In the genomic region with DNA sequence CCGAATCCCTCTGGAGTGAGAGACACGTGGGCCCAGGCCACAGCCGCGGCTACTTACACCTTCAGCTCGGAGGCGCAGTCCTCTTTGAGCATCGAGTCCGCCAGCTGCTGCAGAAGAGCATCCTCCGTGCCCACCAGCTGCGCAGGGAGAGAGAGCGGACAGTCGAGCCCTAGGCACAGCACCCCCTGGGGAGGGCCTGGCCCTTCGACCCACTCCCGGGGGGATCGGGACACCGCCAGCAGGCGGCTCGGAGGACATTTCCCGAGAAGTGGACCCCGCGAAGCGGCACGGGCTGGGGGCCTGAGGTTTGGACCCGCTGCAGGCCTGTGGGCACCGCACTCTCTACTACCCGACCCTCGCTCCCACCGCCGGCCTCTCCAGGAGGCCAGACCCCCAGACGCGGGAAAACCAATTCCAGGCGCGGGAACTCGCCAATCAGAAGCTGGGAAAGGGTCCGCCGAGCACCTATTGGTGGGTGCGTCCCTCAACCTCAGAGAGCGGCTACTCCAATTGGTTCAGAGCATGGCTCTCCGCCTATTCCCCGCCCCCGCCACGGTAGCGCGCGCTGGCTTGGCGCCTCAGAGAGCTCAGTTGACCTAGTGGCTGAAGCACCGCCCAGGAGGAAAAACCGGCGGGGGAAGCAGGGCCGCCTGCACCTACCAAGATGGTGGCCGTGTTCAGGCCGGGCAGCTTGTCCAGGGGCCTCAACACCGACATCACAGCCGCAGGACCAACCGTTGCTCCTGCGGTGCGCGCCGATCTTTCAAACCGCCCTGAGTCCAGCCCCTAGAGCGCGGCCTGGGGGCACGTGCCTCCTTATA, we compare ENCODE assay signal across 8 cellular contexts. TPM values are rescaled to one million over a fixed set of nuclear protein-coding genes. Genes with fewer than 3 reads are reported as not detected.
DNase-seq lines count a peak whose midpoint lies in the region; ATAC-seq and TF ChIP-seq lines count a peak whose summit lies in the region.

A gene with protein sequence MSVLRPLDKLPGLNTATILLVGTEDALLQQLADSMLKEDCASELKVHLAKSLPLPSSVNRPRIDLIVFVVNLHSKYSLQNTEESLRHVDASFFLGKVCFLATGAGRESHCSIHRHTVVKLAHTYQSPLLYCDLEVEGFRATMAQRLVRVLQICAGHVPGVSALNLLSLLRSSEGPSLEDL (minus strand): TSS at position 793 of the 821 bp plus-strand sequence. CDS start 76 bp downstream, at position 717.

- H3K9me3 ChIP-seq in CD8-positive, alpha-beta T cell (ENCODE audit: low read length): no peaks in the 10 kb centered on the region
- no peaks in the 10 kb centered on the region for H3K9me3 ChIP-seq in right lobe of liver

- H3K4me3 ChIP-seq in CD8-positive, alpha-beta T cell (ENCODE audit: low read depth, low read length): peak within 1 kb of the TSS; percentile 87
- peak within 1 kb of the TSS; percentile 55 to 79 (median 76) for H3K4me3 ChIP-seq in right lobe of liver

- no peaks in the 10 kb centered on the region for H3K9me3 Mint-ChIP-seq in CD8-positive, alpha-beta T cell
- H3K9me3 Mint-ChIP-seq in activated CD4-positive, alpha-beta memory T cell treated with anti-CD3 and anti-CD28 coated beads, Interleukin-2, amount 10 ng/mL, durations not matched to agents 7 days and 5 days: no peaks in the 10 kb centered on the region

- CTCF ChIA-PET in CD8-positive, alpha-beta T cell (lab: Charles Lee): interaction anchor here (0.7 to 2.4 kb wide), 7 partner anchors 10 to 280 kb away, joined by 4 to 23 read pairs (median 5); no protein-coding TSS in a partner anchor
- CTCF ChIA-PET in activated CD4-positive, alpha-beta memory T cell treated with anti-CD3 and anti-CD28 coated beads, Interleukin-2, amount 10 ng/mL, durations not matched to agents 7 days and 5 days (lab: Charles Lee): interaction anchor here (0.6 to 2.1 kb wide), 25 partner anchors 11 to 1601 kb away, joined by 3 to 17 read pairs (median 4); a partner anchor contains a TSS

- no peaks in the 10 kb centered on the region for H3K36me3 ChIP-seq in CD8-positive, alpha-beta T cell (ENCODE audit: insufficient read depth, low read length)
- H3K36me3 ChIP-seq in right lobe of liver: no peaks in the 10 kb centered on the region

- H3K27me3 Mint-ChIP-seq in CD8-positive, alpha-beta T cell (ENCODE audit: low read depth): no peaks in the 10 kb centered on the region
- no peaks in the 10 kb centered on the region for H3K27me3 Mint-ChIP-seq in activated CD4-positive, alpha-beta memory T cell treated with anti-CD3 and anti-CD28 coated beads, Interleukin-2, amount 10 ng/mL, durations not matched to agents 7 days and 5 days

- H3K4me1 Mint-ChIP-seq in CD8-positive, alpha-beta T cell (ENCODE audit: low read depth): peaks cover 13% of the 10 kb centered on the region
- peaks cover 58% of the 10 kb centered on the region for H3K4me1 Mint-ChIP-seq in activated CD4-positive, alpha-beta memory T cell treated with anti-CD3 and anti-CD28 coated beads, Interleukin-2, amount 10 ng/mL, durations not matched to agents 7 days and 5 days

- H3K36me3 Mint-ChIP-seq in CD8-positive, alpha-beta T cell: no peaks in the 10 kb centered on the region
- H3K36me3 Mint-ChIP-seq in activated CD4-positive, alpha-beta memory T cell treated with anti-CD3 and anti-CD28 coated beads, Interleukin-2, amount 10 ng/mL, durations not matched to agents 7 days and 5 days (ENCODE audit: low read depth): peaks cover 38% of the 10 kb centered on the region

- intact Hi-C loops in CD8-positive, alpha-beta T cell (cut with DNase I, micrococcal nuclease): loop anchor here (1.0 to 10.0 kb wide), 4 partner anchors 52 to 562 kb away; a partner anchor contains a TSS
- intact Hi-C loops in right lobe of liver (cut with DNase I): loop anchor here in 1 of 2 donors (10.0 kb wide), 1 partner anchor 202 kb away; no protein-coding TSS in a partner anchor

- no peak within 1 kb of the TSS for H3K27ac Mint-ChIP-seq in CD8-positive, alpha-beta T cell
- H3K27ac Mint-ChIP-seq in activated CD4-positive, alpha-beta memory T cell treated with anti-CD3 and anti-CD28 coated beads, Interleukin-2, amount 10 ng/mL, durations not matched to agents 7 days and 5 days: peak within 1 kb of the TSS; percentile 85

- peak; percentile 65 to 87 (median 79) for DNase-seq in CD8-positive, alpha-beta T cell
- DNase-seq in HK-2 (ENCODE audit: unreplicated experiment) (peak; percentile 94), NCI-H82 treated with DMSO at 0.1 percent for 48 hours (lab: John Stamatoyannopoulos, UW; ENCODE audit: unreplicated experiment) (peak; percentile 89), ecto neural progenitor cell (ENCODE audit: low spot score) (peak; percentile 98), right lobe of liver (peak; percentile 89 to 92 (median 90))
- DNase-seq in activated CD4-positive, alpha-beta memory T cell treated with anti-CD3 and anti-CD28 coated beads, Interleukin-2, amount 10 ng/mL, durations not matched to agents 7 days and 5 days: peak; percentile 94
- DNase-seq in stimulated activated CD4-positive, alpha-beta T cell treated with anti-CD3 and anti-CD28 coated beads, Interleukin-4, amount 100 ng/mL, for 24 hours: peak; percentile 94

- no peak for TF ChIP-seq CTCF in CD8-positive, alpha-beta T cell (IDR thresholded peaks at IDR 0.05)
- peak in 1 of 4 donors; percentile 3 for TF ChIP-seq CTCF in right lobe of liver (IDR thresholded peaks at IDR 0.05)

- WGBS in right lobe of liver (ENCODE audit: insufficient coverage, low coverage, low lambda C conversion rate, missing lambda C conversion rate): 0% methylated on average over 30 of the region's 63 CpGs

- ATAC-seq in CD8-positive, alpha-beta T cell: peak; percentile 94
- peak; percentile 80 for ATAC-seq in GM19452 (IDR thresholded peaks at IDR 0.05; ENCODE audit: unreplicated experiment)
- peak; percentile 97 to 98 (median 97) for ATAC-seq in right lobe of liver

- no peak for TF ChIP-seq POLR2A in right lobe of liver (IDR thresholded peaks at IDR 0.05)

- peak within 1 kb of the TSS; percentile 4 for H3K27ac ChIP-seq in CD8-positive, alpha-beta T cell (ENCODE audit: low read depth, low read length)
- no peak within 1 kb of the TSS for H3K27ac ChIP-seq in right lobe of liver

- peak within 1 kb of the TSS; percentile 91 for H3K4me3 Mint-ChIP-seq in CD8-positive, alpha-beta T cell
- H3K4me3 Mint-ChIP-seq in activated CD4-positive, alpha-beta memory T cell treated with anti-CD3 and anti-CD28 coated beads, Interleukin-2, amount 10 ng/mL, durations not matched to agents 7 days and 5 days: peak within 1 kb of the TSS; percentile 88

- POLR2A ChIA-PET in CD8-positive, alpha-beta T cell (lab: Charles Lee): interaction anchor here (0.6 to 1.6 kb wide), 7 partner anchors 20 to 301 kb away, joined by 3 to 9 read pairs (median 3); a partner anchor contains a TSS
- POLR2A ChIA-PET in activated CD4-positive, alpha-beta memory T cell treated with anti-CD3 and anti-CD28 coated beads, Interleukin-2, amount 10 ng/mL, durations not matched to agents 7 days and 5 days (lab: Charles Lee): interaction anchor here (0.6 to 2.6 kb wide), 40 partner anchors 9 to 668 kb away, joined by 3 to 39 read pairs (median 5); a partner anchor contains a TSS

- peaks cover 19% of the 10 kb centered on the region for H3K4me1 ChIP-seq in CD8-positive, alpha-beta T cell (ENCODE audit: insufficient read depth, low read length)
- peaks cover 0 to 9% (median 0%) of the 10 kb centered on the region in 4 donors for H3K4me1 ChIP-seq in right lobe of liver

- no peaks in the 10 kb centered on the region for H3K27me3 ChIP-seq in CD8-positive, alpha-beta T cell (ENCODE audit: insufficient read depth, low read length)
- no peaks in the 10 kb centered on the region for H3K27me3 ChIP-seq in right lobe of liver

RNA-seq across cellular contexts. Expression of the gene that starts here (rescaled TPM):
- total RNA-seq in CD8-positive, alpha-beta T cell: 10 to 100 TPM in 1 of 2 experiments, 1 to 10 TPM in 1; 9.4 to 10.9 TPM
- 10 to 100 TPM; 71.8 to 81.2 TPM for total RNA-seq in activated CD4-positive, alpha-beta memory T cell treated with anti-CD3 and anti-CD28 coated beads, Interleukin-2, amount 10 ng/mL, durations not matched to agents 7 days and 5 days
- 1 to 10 TPM in 2 of 6 experiments, under 1 TPM in 2, not detected in 2; 0.29 to 3.7 (median 1.8) TPM for total RNA-seq in right lobe of liver

Comparison
In these comparisons a context has a peak if more than half of its experiments do, and no peak if none do; other contexts are left out.
1. RNA of the gene that starts here (total RNA-seq): 71.8 to 81.2 TPM in activated CD4-positive, alpha-beta memory T cell treated with anti-CD3 and anti-CD28 coated beads, Interleukin-2, amount 10 ng/mL, durations not matched to agents 7 days and 5 days; 9.4 to 10.9 TPM in CD8-positive, alpha-beta T cell and 0.29 to 3.7 TPM in right lobe of liver; every median in the first group is over 4 times any median in the second.
2. Peak in every context shown above with its lines, with median percentiles within 50 percentile points of each other: ATAC-seq and DNase-seq.